2 cellular contexts compared by ENCODE assay signal in genomic region chr7:124782335-124782734, GRCh38.
TF ChIP-seq lines count a peak whose summit lies in the region.

No MANE protein-coding gene starts in this region.

TF ChIP-seq in GM23338, 12 proteins besides CTCF, POLR2A, EP300 and RAD21:
- no peak for TF ChIP-seq STAT1 (IDR thresholded peaks at IDR 0.05; ENCODE audit: unreplicated experiment)
- TF ChIP-seq NANOG (IDR thresholded peaks at IDR 0.05; ENCODE audit: borderline replicate concordance): no peak
- TF ChIP-seq ZNF331 (CRISPR knock-in tag; IDR thresholded peaks at IDR 0.05; ENCODE audit: low read depth): no peak
- TF ChIP-seq EZH2phosphoT487 (IDR thresholded peaks at IDR 0.05; ENCODE audit: unreplicated experiment): no peak
- TF ChIP-seq CREB1 (CRISPR knock-in tag; IDR thresholded peaks at IDR 0.05; ENCODE audit: low read depth): no peak

TF ChIP-seq in H1, 55 proteins besides CTCF, POLR2A, EP300 and RAD21:
- TF ChIP-seq BCL11A (IDR thresholded peaks at IDR 0.05; ENCODE audit: low read depth in 2 of 2, low read length in 2 of 2) (no peak), EGR1 (IDR thresholded peaks at IDR 0.05; ENCODE audit: borderline replicate concordance, low read depth, low read length) (no peak), FOSL1 (IDR thresholded peaks at IDR 0.05; ENCODE audit: insufficient read depth, low read depth, low read length) (no peak), ZNF274 (IDR thresholded peaks at IDR 0.05; ENCODE audit: borderline replicate concordance, extremely low read depth, low read length) (no peak), SIRT6 (IDR thresholded peaks at IDR 0.05; ENCODE audit: low read length) (no peak), TAF7 (optimal IDR thresholded peaks at IDR 0.05; ENCODE audit: borderline replicate concordance, low read depth, low read length) (no peak), BACH1 (IDR thresholded peaks at IDR 0.05; ENCODE audit: low read length) (no peak), EZH2 (IDR thresholded peaks at IDR 0.05; ENCODE audit: low read depth, low read length, severe bottlenecking) (no peak), CHD7 (IDR thresholded peaks at IDR 0.05; ENCODE audit: insufficient replicate concordance, low read length) (no peak), POU5F1 (IDR thresholded peaks at IDR 0.05; ENCODE audit: low read depth, low read length) (no peak), HDAC2 (IDR thresholded peaks at IDR 0.05; ENCODE audit: borderline replicate concordance in 1 of 2, low read depth in 2 of 2, low read length in 2 of 2) (no peak), GABPA (IDR thresholded peaks at IDR 0.05; ENCODE audit: borderline replicate concordance, insufficient read depth, low read length) (no peak)
